8 cellular contexts compared by ENCODE assay signal in the genomic region with DNA sequence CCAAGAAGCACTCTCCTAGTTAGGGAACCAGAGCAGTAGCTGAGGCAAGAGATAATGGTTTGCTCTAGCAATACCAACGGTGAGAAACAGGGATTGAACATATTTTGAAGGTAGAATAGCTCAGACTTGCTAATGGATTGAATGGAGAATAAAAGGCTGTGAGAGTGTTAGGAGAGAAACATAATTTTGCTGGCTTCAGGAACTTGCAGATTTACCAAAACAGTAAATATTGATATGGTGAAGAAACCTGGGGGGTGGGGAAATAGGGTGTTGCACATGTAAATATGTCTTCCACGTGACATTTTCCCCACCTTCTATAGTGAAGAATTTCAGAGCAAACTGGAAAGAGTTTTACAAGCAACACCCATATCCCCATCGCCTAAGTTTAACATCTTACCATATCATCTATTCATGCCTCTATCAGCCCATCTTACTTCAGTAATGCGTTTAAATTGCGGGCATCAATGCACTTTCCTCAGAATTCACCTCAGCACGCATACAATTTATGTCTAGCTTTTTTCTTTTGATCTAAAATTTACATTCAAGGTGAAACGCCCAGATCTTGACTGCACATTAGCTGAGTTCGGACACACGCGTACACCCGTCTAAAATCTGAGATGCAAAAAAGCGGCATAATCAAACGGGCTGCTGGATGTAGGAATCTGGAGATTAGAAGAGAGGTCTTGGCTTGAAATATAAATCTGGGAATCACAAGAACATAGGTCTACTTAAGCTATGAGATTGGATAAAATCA. TPM values are rescaled to one million over a fixed set of nuclear protein-coding genes. Genes with fewer than 3 reads are reported as not detected.
DNase-seq lines count a peak whose midpoint lies in the region; ATAC-seq and TF ChIP-seq lines count a peak whose summit lies in the region.

No MANE protein-coding gene starts in this region.

- no peak for DNase-seq in T-helper 2 cell treated with Interferon-gamma antibody and Interleukin-4, amounts not matched to agents 5 μg/mL and 100 μg/mL, for 36 hours (ENCODE audit: low spot score)
- DNase-seq in T-helper 2 cell (no peak), inferior parietal cortex (ENCODE audit: extremely low spot score) (peak; percentile 36), thoracic aorta (ENCODE audit: low spot score) (no peak), amygdala (lab: John Stamatoyannopoulos, UW) (no peak), NCI-H774 (lab: John Stamatoyannopoulos, UW) (no peak)
- DNase-seq in activated T-helper 2 cell treated with anti-CD3 and anti-CD28 coated beads, Interferon-gamma antibody, Interleukin-2, Interleukin-4, amounts not matched to agents 10 μg/mL and 5 μg/mL and 100 μg/mL, durations not matched to agents 14 hours and 24 hours and 36 hours (ENCODE audit: low spot score) = no peak
- no peak for DNase-seq in central memory CD4-positive, alpha-beta T cell

- peaks cover 8% of the 10 kb centered on the region for H3K4me1 Mint-ChIP-seq in T-helper 2 cell treated with Interferon-gamma antibody and Interleukin-4, amounts not matched to agents 5 μg/mL and 100 μg/mL, for 36 hours (ENCODE audit: low read depth)
- H3K4me1 Mint-ChIP-seq in activated T-helper 2 cell treated with anti-CD3 and anti-CD28 coated beads, Interferon-gamma antibody, Interleukin-2, Interleukin-4, amounts not matched to agents 10 μg/mL and 5 μg/mL and 100 μg/mL, durations not matched to agents 14 hours and 24 hours and 36 hours (ENCODE audit: low read depth) = peaks cover 9% of the 10 kb centered on the region

- H3K9me3 ChIP-seq in thoracic aorta = no peaks in the 10 kb centered on the region

- no peaks in the 10 kb centered on the region for H3K36me3 Mint-ChIP-seq in T-helper 2 cell treated with Interferon-gamma antibody and Interleukin-4, amounts not matched to agents 5 μg/mL and 100 μg/mL, for 36 hours (ENCODE audit: low read depth)
- H3K36me3 Mint-ChIP-seq in activated T-helper 2 cell treated with anti-CD3 and anti-CD28 coated beads, Interferon-gamma antibody, Interleukin-2, Interleukin-4, amounts not matched to agents 10 μg/mL and 5 μg/mL and 100 μg/mL, durations not matched to agents 14 hours and 24 hours and 36 hours (ENCODE audit: low read depth) = no peaks in the 10 kb centered on the region

- H3K36me3 ChIP-seq in thoracic aorta = no peaks in the 10 kb centered on the region

- no peak for ATAC-seq in thoracic aorta (ENCODE audit: insufficient number of reproducible peaks, low FRiP score, low read depth)

- H3K27me3 Mint-ChIP-seq in T-helper 2 cell treated with Interferon-gamma antibody and Interleukin-4, amounts not matched to agents 5 μg/mL and 100 μg/mL, for 36 hours (ENCODE audit: low read depth) = peaks cover 34% of the 10 kb centered on the region
- H3K27me3 Mint-ChIP-seq in activated T-helper 2 cell treated with anti-CD3 and anti-CD28 coated beads, Interferon-gamma antibody, Interleukin-2, Interleukin-4, amounts not matched to agents 10 μg/mL and 5 μg/mL and 100 μg/mL, durations not matched to agents 14 hours and 24 hours and 36 hours (ENCODE audit: low read depth) = peaks cover 27% of the 10 kb centered on the region

- intact Hi-C loops in activated T-helper 2 cell treated with anti-CD3 and anti-CD28 coated beads, Interferon-gamma antibody, Interleukin-2, Interleukin-4, amounts not matched to agents 10 μg/mL and 5 μg/mL and 100 μg/mL, durations not matched to agents 14 hours and 24 hours and 36 hours (cut with micrococcal nuclease) = loop anchor here (10.0 kb wide), 1 partner anchor 499 kb away; no protein-coding TSS in a partner anchor

- H3K9me3 Mint-ChIP-seq in T-helper 2 cell treated with Interferon-gamma antibody and Interleukin-4, amounts not matched to agents 5 μg/mL and 100 μg/mL, for 36 hours = no peaks in the 10 kb centered on the region
- no peaks in the 10 kb centered on the region for H3K9me3 Mint-ChIP-seq in activated T-helper 2 cell treated with anti-CD3 and anti-CD28 coated beads, Interferon-gamma antibody, Interleukin-2, Interleukin-4, amounts not matched to agents 10 μg/mL and 5 μg/mL and 100 μg/mL, durations not matched to agents 14 hours and 24 hours and 36 hours

- TF ChIP-seq CTCF in thoracic aorta (IDR thresholded peaks at IDR 0.05) = no peak

- H3K4me3 ChIP-seq in thoracic aorta = peak overlapping the region; percentile 94

- peak overlapping the region; percentile 85 for H3K4me3 Mint-ChIP-seq in T-helper 2 cell treated with Interferon-gamma antibody and Interleukin-4, amounts not matched to agents 5 μg/mL and 100 μg/mL, for 36 hours
- H3K4me3 Mint-ChIP-seq in activated T-helper 2 cell treated with anti-CD3 and anti-CD28 coated beads, Interferon-gamma antibody, Interleukin-2, Interleukin-4, amounts not matched to agents 10 μg/mL and 5 μg/mL and 100 μg/mL, durations not matched to agents 14 hours and 24 hours and 36 hours (ENCODE audit: low read depth) = peak overlapping the region; percentile 77

- H3K27ac ChIP-seq in thoracic aorta = no peak overlapping the region

- peak overlapping the region; percentile 71 for H3K27ac Mint-ChIP-seq in T-helper 2 cell treated with Interferon-gamma antibody and Interleukin-4, amounts not matched to agents 5 μg/mL and 100 μg/mL, for 36 hours
- H3K27ac Mint-ChIP-seq in activated T-helper 2 cell treated with anti-CD3 and anti-CD28 coated beads, Interferon-gamma antibody, Interleukin-2, Interleukin-4, amounts not matched to agents 10 μg/mL and 5 μg/mL and 100 μg/mL, durations not matched to agents 14 hours and 24 hours and 36 hours = peak overlapping the region; percentile 39

- peaks cover 16 to 34% of the 10 kb centered on the region in 2 donors for H3K4me1 ChIP-seq in thoracic aorta (ENCODE audit: control insufficient read depth in 1 of 2, low read depth in 2 of 2)

- no peaks in the 10 kb centered on the region for H3K27me3 ChIP-seq in thoracic aorta (replicated peaks; ENCODE audit: insufficient read depth)

RNA-seq across cellular contexts. Expression of a gene that starts 0.9 kb away (rescaled TPM):
- total RNA-seq in activated T-helper 2 cell treated with anti-CD3 and anti-CD28 coated beads, Interferon-gamma antibody, Interleukin-2, Interleukin-4, amounts not matched to agents 10 μg/mL and 5 μg/mL and 100 μg/mL, durations not matched to agents 14 hours and 24 hours and 36 hours = 2.5 and 3.3 TPM in 2 replicates
- total RNA-seq in thoracic aorta = 10 to 100 TPM; 33.0 to 41.6 TPM

RNA-seq across cellular contexts. Expression of a gene that starts 27.3 kb away (rescaled TPM):
- total RNA-seq in activated T-helper 2 cell treated with anti-CD3 and anti-CD28 coated beads, Interferon-gamma antibody, Interleukin-2, Interleukin-4, amounts not matched to agents 10 μg/mL and 5 μg/mL and 100 μg/mL, durations not matched to agents 14 hours and 24 hours and 36 hours = 1,859 and 1,865 TPM in 2 replicates
- total RNA-seq in thoracic aorta = 1,000 to 10,000 TPM; 1,178 to 1,268 TPM

RNA-seq across cellular contexts. Expression of a gene that starts 27.4 kb away (rescaled TPM):
- 2.3 TPM in 2 replicates for total RNA-seq in activated T-helper 2 cell treated with anti-CD3 and anti-CD28 coated beads, Interferon-gamma antibody, Interleukin-2, Interleukin-4, amounts not matched to agents 10 μg/mL and 5 μg/mL and 100 μg/mL, durations not matched to agents 14 hours and 24 hours and 36 hours
- 10 to 100 TPM; 15.8 to 21.0 TPM for total RNA-seq in thoracic aorta
